Comparison of ENCODE assay signal across 29 cellular contexts in genomic region chr9:34615132-34615531, GRCh38. TPM values are rescaled to one million over a fixed set of nuclear protein-coding genes. Genes with fewer than 3 reads are reported as not detected.
"Had no signal": no experiment of that assay in that cellular context is flagged by ENCODE, and none has a peak within 500 bp of the region (broad histone marks: within the 10 kb centered on the region; RNA-seq: fewer than 3 reads in every experiment).

No MANE protein-coding gene starts in this region.

- ATAC-seq: activated CD8-positive, alpha-beta T cell treated with anti-CD3 and anti-CD28 coated beads for 36 hours; activated naive CD4-positive, alpha-beta T cell treated with anti-CD3 and anti-CD28 coated beads, Interleukin-2, amount 50 U/mL, for 72 hours; activated T-cell treated with anti-CD3 and anti-CD28 coated beads, Interleukin-2, amount 50 U/mL, for 4 hours; activated T-cell treated with anti-CD3 and anti-CD28 coated beads, Interleukin-2, amount 50 U/mL, for 72 hours; activated T-helper 17 cell treated with anti-CD3 and anti-CD28 coated beads, Interleukin-2, amount 50 U/mL, for 72 hours; body of pancreas had no signal

- DNase-seq: activated B cell treated with CpG ODN at 0.5 μM for 24 hours; activated CD4-positive, alpha-beta memory T cell treated with anti-CD3 and anti-CD28 coated beads for 36 hours; activated CD4-positive, alpha-beta T cell treated with anti-CD3 and anti-CD28 coated beads for 4 hours; activated CD4-positive, alpha-beta T cell treated with anti-CD3 and anti-CD28 coated beads, Interleukin-2, amount 10 ng/mL, durations not matched to agents 24 days and 14 days; activated CD4-positive, alpha-beta T cell treated with anti-CD3 and anti-CD28 coated beads, Interleukin-2, amount 50 U/mL, for 1 hour; activated CD4-positive, alpha-beta T cell treated with anti-CD3 and anti-CD28 coated beads, Interleukin-2, amount 50 U/mL, for 4 hours; activated CD4-positive, CD25-positive, alpha-beta regulatory T cell treated with anti-CD3 and anti-CD28 coated beads, Interleukin-2, amount 50 U/mL, for 72 hours; activated CD8-positive, alpha-beta memory T cell treated with anti-CD3 and anti-CD28 coated beads, Interleukin-2, amount 50 U/mL, for 4 hours; activated CD8-positive, alpha-beta T cell treated with anti-CD3 and anti-CD28 coated beads for 36 hours; activated effector memory CD4-positive, alpha-beta T cell treated with anti-CD3 and anti-CD28 coated beads, Interleukin-2, amount 50 U/mL, for 16 hours; activated gamma-delta T cell treated with Interleukin-2 at 50 U/mL for 16 hours; activated naive CD4-positive, alpha-beta T cell; activated naive CD4-positive, alpha-beta T cell treated with anti-CD3 and anti-CD28 coated beads for 36 hours; activated naive CD4-positive, alpha-beta T cell treated with anti-CD3 and anti-CD28 coated beads, Interleukin-2, amount 50 U/mL, for 16 hours; activated naive CD8-positive, alpha-beta T cell treated with anti-CD3 and anti-CD28 coated beads for 36 hours; activated T-cell treated with anti-CD3 and anti-CD28 coated beads for 4 hours; activated T-cell treated with anti-CD3 and anti-CD28 coated beads, Interleukin-2, amount 50 U/mL, for 1 hour; activated T-cell treated with anti-CD3 and anti-CD28 coated beads, Interleukin-2, amount 50 U/mL, for 4 hours; activated T-cell treated with anti-CD3 and anti-CD28 coated beads, Interleukin-2, amount 50 U/mL, for 72 hours; adrenal gland; amniotic stem cell; body of pancreas; brain microvascular endothelial cell; central memory CD4-positive, alpha-beta T cell; T-helper 2 cell; T-helper 9 cell had no signal

RNA-seq across cellular contexts. Expression of gene ARID3C, which starts 13.7 kb away (rescaled TPM):
- polyA plus RNA-seq: adrenal gland, aorta had no signal
